8 cellular contexts compared by ENCODE assay signal in genomic region chr3:72445827-72446405, GRCh38. TPM values are rescaled to one million over a fixed set of nuclear protein-coding genes. Genes with fewer than 3 reads are reported as not detected.
DNase-seq lines count a peak whose midpoint lies in the region; ATAC-seq and TF ChIP-seq lines count a peak whose summit lies in the region.

No MANE protein-coding gene starts in this region.

- no peaks in the 10 kb centered on the region for H3K36me3 ChIP-seq in GM23338 (ENCODE audit: insufficient read depth)

- H3K4me1 Mint-ChIP-seq in GM23338, result peaks cover 48% of the 10 kb centered on the region

- peak overlapping the region; percentile 85 for H3K4me3 ChIP-seq in GM23338
- H3K4me3 ChIP-seq in fibroblast of pulmonary artery (replicated peaks; ENCODE audit: low read depth, low read length), result peak overlapping the region; percentile 89
- H3K4me3 ChIP-seq in skeletal muscle cell (ENCODE audit: low read depth, low read length), result peak overlapping the region; percentile 92

- H3K79me2 ChIP-seq in GM23338 (replicated peaks; ENCODE audit: insufficient read depth), result peaks cover 58% of the 10 kb centered on the region

- H3K4me3 Mint-ChIP-seq in GM23338, result peak overlapping the region; percentile 97

- peaks cover 27% of the 10 kb centered on the region for H3K27me3 Mint-ChIP-seq in GM23338 (ENCODE audit: insufficient read depth, low read depth, poor library complexity)

- peaks cover 11% of the 10 kb centered on the region for H3K36me3 Mint-ChIP-seq in GM23338 (ENCODE audit: low read depth)

- DNase-seq in GM23338 (ENCODE audit: low spot score), result no peak
- no peak for DNase-seq in fibroblast of pulmonary artery (ENCODE audit: low read depth)
- DNase-seq in skeletal muscle cell (ENCODE audit: low read depth), result no peak
- DNase-seq in SW 1271 (lab: John Stamatoyannopoulos, UW), result no peak
- DNase-seq in activated effector memory CD4-positive, alpha-beta T cell treated with anti-CD3 and anti-CD28 coated beads, Interleukin-2, amount 50 U/mL, for 16 hours, result no peak
- DNase-seq in KG1 (lab: John Stamatoyannopoulos, UW), result no peak

- no peak overlapping the region for H2AFZ ChIP-seq in GM23338

- peaks cover 51% of the 10 kb centered on the region for H3K4me1 ChIP-seq in GM23338 (ENCODE audit: insufficient read depth)

- no peaks in the 10 kb centered on the region for H3K9me2 ChIP-seq in GM23338 (ENCODE audit: insufficient read depth)

- H3K27me3 ChIP-seq in GM23338 (ENCODE audit: insufficient read depth), result peaks cover 17% of the 10 kb centered on the region

- ATAC-seq in GM23338, result no peak
- peak; percentile 3; the same call in 1 of the 3 replicates for ATAC-seq in SK-N-SH treated with all-trans-retinoic acid at 6 μM for 48 hours
- ATAC-seq in HG02642 (IDR thresholded peaks at IDR 0.05; ENCODE audit: poor library complexity, unreplicated experiment), result no peak

- H3K9me3 Mint-ChIP-seq in GM23338, result no peaks in the 10 kb centered on the region

- peaks cover 51% of the 10 kb centered on the region for H4K20me1 ChIP-seq in GM23338 (replicated peaks; ENCODE audit: insufficient read depth)

- peaks cover 9% of the 10 kb centered on the region; the same call in 1 of the 2 replicates for H3F3A ChIP-seq in GM23338 (replicated peaks; ENCODE audit: low read depth)

- peak overlapping the region; percentile 88 for H3K4me2 ChIP-seq in GM23338

- TF ChIP-seq CTCF in GM23338 (conservative IDR thresholded peaks at IDR 0.05; ENCODE audit: low read depth in 2 of 2) (no peak), fibroblast of pulmonary artery (IDR thresholded peaks at IDR 0.05; ENCODE audit: low read length, missing control alignments) (no peak)

- peak overlapping the region; percentile 97 for H3K27ac Mint-ChIP-seq in GM23338

- H3K27ac ChIP-seq in GM23338 (ENCODE audit: low read depth), result peak overlapping the region; percentile 90

TF ChIP-seq in GM23338, 12 proteins besides CTCF, POLR2A, EP300 and RAD21:
- TF ChIP-seq ZNF331 (CRISPR knock-in tag; IDR thresholded peaks at IDR 0.05; ENCODE audit: low read depth) (no peak), JUNB (IDR thresholded peaks at IDR 0.05; ENCODE audit: unreplicated experiment) (no peak), CREB1 (CRISPR knock-in tag; IDR thresholded peaks at IDR 0.05; ENCODE audit: low read depth) (no peak), ETS1 (IDR thresholded peaks at IDR 0.05) (no peak), POLR2AphosphoS5 (IDR thresholded peaks at IDR 0.05; ENCODE audit: low read depth) (no peak), STAT1 (IDR thresholded peaks at IDR 0.05; ENCODE audit: unreplicated experiment) (no peak), ZNF114 (CRISPR knock-in tag; IDR thresholded peaks at IDR 0.05) (no peak)

TF ChIP-seq in SK-N-SH treated with all-trans-retinoic acid at 6 μM for 48 hours, 23 proteins besides CTCF, POLR2A, EP300 and RAD21:
- TF ChIP-seq OSR1 (CRISPR knock-in tag; IDR thresholded peaks at IDR 0.05), result no peak
- no peak for TF ChIP-seq CSDC2 (CRISPR knock-in tag; IDR thresholded peaks at IDR 0.05)
- TF ChIP-seq POU6F1 (CRISPR knock-in tag; IDR thresholded peaks at IDR 0.05; ENCODE audit: borderline replicate concordance, low read depth), result no peak
- no peak for TF ChIP-seq ZC3H10 (CRISPR knock-in tag; IDR thresholded peaks at IDR 0.05)
- no peak for TF ChIP-seq ESRRG (CRISPR knock-in tag; IDR thresholded peaks at IDR 0.05)
- TF ChIP-seq ARNTL (CRISPR knock-in tag; IDR thresholded peaks at IDR 0.05; ENCODE audit: borderline replicate concordance, low read depth), result no peak
- TF ChIP-seq PPARA (CRISPR knock-in tag; IDR thresholded peaks at IDR 0.05; ENCODE audit: borderline replicate concordance), result no peak

RNA-seq across cellular contexts. Expression of gene RYBP, which starts 0.5 kb away (rescaled TPM):
- total RNA-seq in GM23338 (2014; rRNA removed; shearing (Covaris generic)), result 23.8 and 26.7 TPM in 2 replicates
- polyA plus RNA-seq in GM23338 (2016; fragmentation: Nextera tagmentation; extraction: Ambion mirVana), result 13.6 and 13.9 TPM in 2 replicates
